ENCODE assay signal across 1 cellular context in the genomic region with DNA sequence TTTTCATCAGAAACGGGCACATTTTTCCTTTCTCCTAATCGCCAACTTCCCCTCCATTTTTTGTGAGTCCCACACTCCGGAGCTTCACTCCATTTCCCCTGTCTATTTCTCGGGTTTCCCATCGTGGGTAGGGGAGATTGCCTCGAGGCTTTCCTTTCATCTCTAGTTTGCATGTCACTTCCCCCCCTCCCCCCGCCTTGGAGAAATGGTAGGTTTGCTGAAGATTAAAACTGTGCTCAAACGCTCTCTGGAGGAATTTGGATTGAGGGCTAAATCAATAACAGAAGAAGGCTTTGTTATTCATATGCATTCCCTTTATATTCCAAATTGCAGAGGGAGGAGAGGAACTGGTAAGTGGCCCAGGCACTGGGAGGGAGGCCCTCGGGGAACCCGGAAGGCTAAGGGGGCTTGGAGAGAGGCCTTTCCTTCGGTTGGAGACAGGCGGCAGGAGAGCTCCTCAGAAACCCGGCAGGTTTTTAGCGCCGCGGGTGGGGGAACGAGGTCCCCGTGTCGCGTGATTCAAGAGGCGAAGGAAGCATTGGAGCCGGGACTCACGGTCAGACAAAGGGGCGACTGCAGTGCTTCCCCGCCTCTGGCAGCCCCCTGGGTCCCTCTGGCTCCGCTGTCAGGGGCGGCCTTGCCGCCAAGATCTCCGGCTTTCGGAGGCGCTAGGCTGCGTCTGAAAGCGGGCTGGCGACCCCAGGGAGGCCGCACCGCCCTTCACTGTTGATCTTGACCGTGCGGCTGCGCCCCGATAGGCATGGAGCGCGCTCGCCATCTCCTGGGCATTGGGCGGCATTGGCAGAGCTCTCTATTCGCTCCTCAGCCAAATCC.
A peak's percentile ranks its signal among the peaks of the same experiment; 100 is the strongest.
TF ChIP-seq lines count a peak whose summit lies in the region.

No MANE protein-coding gene starts in this region.

TF ChIP-seq in HepG2, 621 proteins besides CTCF, POLR2A, EP300 and RAD21 (continued from another document and continues in another):
- TF ChIP-seq, protein P1, sequence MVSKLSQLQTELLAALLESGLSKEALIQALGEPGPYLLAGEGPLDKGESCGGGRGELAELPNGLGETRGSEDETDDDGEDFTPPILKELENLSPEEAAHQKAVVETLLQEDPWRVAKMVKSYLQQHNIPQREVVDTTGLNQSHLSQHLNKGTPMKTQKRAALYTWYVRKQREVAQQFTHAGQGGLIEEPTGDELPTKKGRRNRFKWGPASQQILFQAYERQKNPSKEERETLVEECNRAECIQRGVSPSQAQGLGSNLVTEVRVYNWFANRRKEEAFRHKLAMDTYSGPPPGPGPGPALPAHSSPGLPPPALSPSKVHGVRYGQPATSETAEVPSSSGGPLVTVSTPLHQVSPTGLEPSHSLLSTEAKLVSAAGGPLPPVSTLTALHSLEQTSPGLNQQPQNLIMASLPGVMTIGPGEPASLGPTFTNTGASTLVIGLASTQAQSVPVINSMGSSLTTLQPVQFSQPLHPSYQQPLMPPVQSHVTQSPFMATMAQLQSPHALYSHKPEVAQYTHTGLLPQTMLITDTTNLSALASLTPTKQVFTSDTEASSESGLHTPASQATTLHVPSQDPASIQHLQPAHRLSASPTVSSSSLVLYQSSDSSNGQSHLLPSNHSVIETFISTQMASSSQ (IDR thresholded peaks at IDR 0.05; ENCODE audit: low read depth) = no peak
- TF ChIP-seq, protein P1 (CRISPR knock-in tag; IDR thresholded peaks at IDR 0.05; ENCODE audit: borderline replicate concordance) = no peak
- TF ChIP-seq CEBPB (IDR thresholded peaks at IDR 0.05; ENCODE audit: borderline replicate concordance, low read depth, low read length) (no peak), ZNF678 (CRISPR knock-in tag; IDR thresholded peaks at IDR 0.05) (no peak), KLF15 (CRISPR knock-in tag; IDR thresholded peaks at IDR 0.05; ENCODE audit: borderline replicate concordance) (no peak), ZNF652 (CRISPR knock-in tag; IDR thresholded peaks at IDR 0.05; ENCODE audit: borderline replicate concordance, low read depth) (no peak), HDAC6 (IDR thresholded peaks at IDR 0.05; ENCODE audit: low read depth, low read length) (no peak), ZNF569 (CRISPR knock-in tag; IDR thresholded peaks at IDR 0.05; ENCODE audit: borderline replicate concordance) (no peak), ZSCAN12 (CRISPR knock-in tag; IDR thresholded peaks at IDR 0.05) (no peak), ZNF3 (CRISPR knock-in tag; IDR thresholded peaks at IDR 0.05) (no peak), HOXA5 (CRISPR knock-in tag; IDR thresholded peaks at IDR 0.05) (no peak), ZFP36L2 (CRISPR knock-in tag; IDR thresholded peaks at IDR 0.05) (no peak), SRF (IDR thresholded peaks at IDR 0.05; ENCODE audit: low read depth, low read length) (no peak), MIER2 (CRISPR knock-in tag; IDR thresholded peaks at IDR 0.05) (no peak), MAFG (CRISPR knock-in tag; IDR thresholded peaks at IDR 0.05) (no peak), NFE2L1 (CRISPR knock-in tag; IDR thresholded peaks at IDR 0.05; ENCODE audit: borderline replicate concordance) (no peak), MTF1 (CRISPR knock-in tag; IDR thresholded peaks at IDR 0.05) (no peak), ZNF564 (CRISPR knock-in tag; IDR thresholded peaks at IDR 0.05) (no peak), PTBP1 (IDR thresholded peaks at IDR 0.05; ENCODE audit: low read depth, low read length, poor library complexity, severe bottlenecking) (no peak), RFXAP (CRISPR knock-in tag; IDR thresholded peaks at IDR 0.05; ENCODE audit: borderline replicate concordance) (no peak), ZNF703 (CRISPR knock-in tag; IDR thresholded peaks at IDR 0.05; ENCODE audit: borderline replicate concordance) (no peak), HOXD1 (CRISPR knock-in tag; IDR thresholded peaks at IDR 0.05) (no peak), ZNF776 (CRISPR knock-in tag; IDR thresholded peaks at IDR 0.05) (peak; percentile 83; the same call in 1 of the 2 replicates), ZNF674 (CRISPR knock-in tag; IDR thresholded peaks at IDR 0.05; ENCODE audit: low read depth) (0 out of 2 replicates have a peak, but pooled peaks have one; percentile 75), ZNF205 (CRISPR knock-in tag; IDR thresholded peaks at IDR 0.05) (peak; percentile 52; the same call in 1 of the 2 replicates), ZEB1 (IDR thresholded peaks at IDR 0.05; ENCODE audit: insufficient replicate concordance, low read depth) (no peak)
- TF ChIP-seq, protein P2, sequence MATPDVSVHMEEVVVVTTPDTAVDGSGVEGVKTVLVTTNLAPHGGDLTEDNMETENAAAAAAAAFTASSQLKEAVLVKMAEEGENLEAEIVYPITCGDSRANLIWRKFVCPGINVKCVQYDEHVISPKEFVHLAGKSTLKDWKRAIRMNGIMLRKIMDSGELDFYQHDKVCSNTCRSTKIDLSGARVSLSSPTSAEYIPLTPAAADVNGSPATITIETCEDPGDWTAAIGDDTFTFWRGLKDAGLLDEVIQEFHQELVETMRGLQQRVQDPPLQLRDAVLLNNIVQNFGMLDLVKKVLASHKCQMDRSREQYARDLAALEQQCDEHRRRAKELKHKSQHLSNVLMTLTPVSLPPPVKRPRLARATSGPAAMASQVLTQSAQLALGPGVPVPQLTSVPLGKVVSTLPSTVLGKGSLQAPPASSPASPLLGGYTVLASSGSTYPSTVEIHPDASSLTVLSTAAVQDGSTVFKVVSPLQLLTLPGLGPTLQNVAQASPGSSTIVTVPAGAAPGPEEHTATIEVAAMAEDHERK (CRISPR knock-in tag; IDR thresholded peaks at IDR 0.05; ENCODE audit: low read depth) = no peak
- TF ChIP-seq, protein P3, sequence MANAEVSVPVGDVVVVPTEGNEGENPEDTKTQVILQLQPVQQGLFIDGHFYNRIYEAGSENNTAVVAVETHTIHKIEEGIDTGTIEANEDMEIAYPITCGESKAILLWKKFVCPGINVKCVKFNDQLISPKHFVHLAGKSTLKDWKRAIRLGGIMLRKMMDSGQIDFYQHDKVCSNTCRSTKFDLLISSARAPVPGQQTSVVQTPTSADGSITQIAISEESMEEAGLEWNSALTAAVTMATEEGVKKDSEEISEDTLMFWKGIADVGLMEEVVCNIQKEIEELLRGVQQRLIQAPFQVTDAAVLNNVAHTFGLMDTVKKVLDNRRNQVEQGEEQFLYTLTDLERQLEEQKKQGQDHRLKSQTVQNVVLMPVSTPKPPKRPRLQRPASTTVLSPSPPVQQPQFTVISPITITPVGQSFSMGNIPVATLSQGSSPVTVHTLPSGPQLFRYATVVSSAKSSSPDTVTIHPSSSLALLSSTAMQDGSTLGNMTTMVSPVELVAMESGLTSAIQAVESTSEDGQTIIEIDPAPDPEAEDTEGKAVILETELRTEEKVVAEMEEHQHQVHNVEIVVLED (CRISPR knock-in tag; IDR thresholded peaks at IDR 0.05; ENCODE audit: borderline replicate concordance) = no peak; the same call in 1 of the 2 replicates
- TF ChIP-seq, protein P4, sequence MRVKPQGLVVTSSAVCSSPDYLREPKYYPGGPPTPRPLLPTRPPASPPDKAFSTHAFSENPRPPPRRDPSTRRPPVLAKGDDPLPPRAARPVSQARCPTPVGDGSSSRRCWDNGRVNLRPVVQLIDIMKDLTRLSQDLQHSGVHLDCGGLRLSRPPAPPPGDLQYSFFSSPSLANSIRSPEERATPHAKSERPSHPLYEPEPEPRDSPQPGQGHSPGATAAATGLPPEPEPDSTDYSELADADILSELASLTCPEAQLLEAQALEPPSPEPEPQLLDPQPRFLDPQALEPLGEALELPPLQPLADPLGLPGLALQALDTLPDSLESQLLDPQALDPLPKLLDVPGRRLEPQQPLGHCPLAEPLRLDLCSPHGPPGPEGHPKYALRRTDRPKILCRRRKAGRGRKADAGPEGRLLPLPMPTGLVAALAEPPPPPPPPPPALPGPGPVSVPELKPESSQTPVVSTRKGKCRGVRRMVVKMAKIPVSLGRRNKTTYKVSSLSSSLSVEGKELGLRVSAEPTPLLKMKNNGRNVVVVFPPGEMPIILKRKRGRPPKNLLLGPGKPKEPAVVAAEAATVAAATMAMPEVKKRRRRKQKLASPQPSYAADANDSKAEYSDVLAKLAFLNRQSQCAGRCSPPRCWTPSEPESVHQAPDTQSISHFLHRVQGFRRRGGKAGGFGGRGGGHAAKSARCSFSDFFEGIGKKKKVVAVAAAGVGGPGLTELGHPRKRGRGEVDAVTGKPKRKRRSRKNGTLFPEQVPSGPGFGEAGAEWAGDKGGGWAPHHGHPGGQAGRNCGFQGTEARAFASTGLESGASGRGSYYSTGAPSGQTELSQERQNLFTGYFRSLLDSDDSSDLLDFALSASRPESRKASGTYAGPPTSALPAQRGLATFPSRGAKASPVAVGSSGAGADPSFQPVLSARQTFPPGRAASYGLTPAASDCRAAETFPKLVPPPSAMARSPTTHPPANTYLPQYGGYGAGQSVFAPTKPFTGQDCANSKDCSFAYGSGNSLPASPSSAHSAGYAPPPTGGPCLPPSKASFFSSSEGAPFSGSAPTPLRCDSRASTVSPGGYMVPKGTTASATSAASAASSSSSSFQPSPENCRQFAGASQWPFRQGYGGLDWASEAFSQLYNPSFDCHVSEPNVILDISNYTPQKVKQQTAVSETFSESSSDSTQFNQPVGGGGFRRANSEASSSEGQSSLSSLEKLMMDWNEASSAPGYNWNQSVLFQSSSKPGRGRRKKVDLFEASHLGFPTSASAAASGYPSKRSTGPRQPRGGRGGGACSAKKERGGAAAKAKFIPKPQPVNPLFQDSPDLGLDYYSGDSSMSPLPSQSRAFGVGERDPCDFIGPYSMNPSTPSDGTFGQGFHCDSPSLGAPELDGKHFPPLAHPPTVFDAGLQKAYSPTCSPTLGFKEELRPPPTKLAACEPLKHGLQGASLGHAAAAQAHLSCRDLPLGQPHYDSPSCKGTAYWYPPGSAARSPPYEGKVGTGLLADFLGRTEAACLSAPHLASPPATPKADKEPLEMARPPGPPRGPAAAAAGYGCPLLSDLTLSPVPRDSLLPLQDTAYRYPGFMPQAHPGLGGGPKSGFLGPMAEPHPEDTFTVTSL (CRISPR knock-in tag; IDR thresholded peaks at IDR 0.05; ENCODE audit: borderline replicate concordance) = no peak
- TF ChIP-seq, protein P5, sequence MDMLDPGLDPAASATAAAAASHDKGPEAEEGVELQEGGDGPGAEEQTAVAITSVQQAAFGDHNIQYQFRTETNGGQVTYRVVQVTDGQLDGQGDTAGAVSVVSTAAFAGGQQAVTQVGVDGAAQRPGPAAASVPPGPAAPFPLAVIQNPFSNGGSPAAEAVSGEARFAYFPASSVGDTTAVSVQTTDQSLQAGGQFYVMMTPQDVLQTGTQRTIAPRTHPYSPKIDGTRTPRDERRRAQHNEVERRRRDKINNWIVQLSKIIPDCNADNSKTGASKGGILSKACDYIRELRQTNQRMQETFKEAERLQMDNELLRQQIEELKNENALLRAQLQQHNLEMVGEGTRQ (IDR thresholded peaks at IDR 0.05; ENCODE audit: low read depth, low read length) = no peak
- TF ChIP-seq, protein P5 (CRISPR knock-in tag; IDR thresholded peaks at IDR 0.05; ENCODE audit: borderline replicate concordance) = 0 out of 2 replicates have a peak, but pooled peaks have one; percentile 23
- TF ChIP-seq, protein P6, sequence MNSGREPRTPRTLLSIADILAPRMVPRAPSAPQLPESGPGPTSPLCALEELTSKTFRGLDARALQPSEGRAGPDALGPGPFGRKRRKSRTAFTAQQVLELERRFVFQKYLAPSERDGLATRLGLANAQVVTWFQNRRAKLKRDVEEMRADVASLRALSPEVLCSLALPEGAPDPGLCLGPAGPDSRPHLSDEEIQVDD (CRISPR knock-in tag; IDR thresholded peaks at IDR 0.05; ENCODE audit: borderline replicate concordance) = no peak
- TF ChIP-seq, protein P7, sequence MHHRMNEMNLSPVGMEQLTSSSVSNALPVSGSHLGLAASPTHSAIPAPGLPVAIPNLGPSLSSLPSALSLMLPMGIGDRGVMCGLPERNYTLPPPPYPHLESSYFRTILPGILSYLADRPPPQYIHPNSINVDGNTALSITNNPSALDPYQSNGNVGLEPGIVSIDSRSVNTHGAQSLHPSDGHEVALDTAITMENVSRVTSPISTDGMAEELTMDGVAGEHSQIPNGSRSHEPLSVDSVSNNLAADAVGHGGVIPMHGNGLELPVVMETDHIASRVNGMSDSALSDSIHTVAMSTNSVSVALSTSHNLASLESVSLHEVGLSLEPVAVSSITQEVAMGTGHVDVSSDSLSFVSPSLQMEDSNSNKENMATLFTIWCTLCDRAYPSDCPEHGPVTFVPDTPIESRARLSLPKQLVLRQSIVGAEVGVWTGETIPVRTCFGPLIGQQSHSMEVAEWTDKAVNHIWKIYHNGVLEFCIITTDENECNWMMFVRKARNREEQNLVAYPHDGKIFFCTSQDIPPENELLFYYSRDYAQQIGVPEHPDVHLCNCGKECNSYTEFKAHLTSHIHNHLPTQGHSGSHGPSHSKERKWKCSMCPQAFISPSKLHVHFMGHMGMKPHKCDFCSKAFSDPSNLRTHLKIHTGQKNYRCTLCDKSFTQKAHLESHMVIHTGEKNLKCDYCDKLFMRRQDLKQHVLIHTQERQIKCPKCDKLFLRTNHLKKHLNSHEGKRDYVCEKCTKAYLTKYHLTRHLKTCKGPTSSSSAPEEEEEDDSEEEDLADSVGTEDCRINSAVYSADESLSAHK (CRISPR knock-in tag; IDR thresholded peaks at IDR 0.05; ENCODE audit: borderline replicate concordance) = no peak
- TF ChIP-seq, protein P8, sequence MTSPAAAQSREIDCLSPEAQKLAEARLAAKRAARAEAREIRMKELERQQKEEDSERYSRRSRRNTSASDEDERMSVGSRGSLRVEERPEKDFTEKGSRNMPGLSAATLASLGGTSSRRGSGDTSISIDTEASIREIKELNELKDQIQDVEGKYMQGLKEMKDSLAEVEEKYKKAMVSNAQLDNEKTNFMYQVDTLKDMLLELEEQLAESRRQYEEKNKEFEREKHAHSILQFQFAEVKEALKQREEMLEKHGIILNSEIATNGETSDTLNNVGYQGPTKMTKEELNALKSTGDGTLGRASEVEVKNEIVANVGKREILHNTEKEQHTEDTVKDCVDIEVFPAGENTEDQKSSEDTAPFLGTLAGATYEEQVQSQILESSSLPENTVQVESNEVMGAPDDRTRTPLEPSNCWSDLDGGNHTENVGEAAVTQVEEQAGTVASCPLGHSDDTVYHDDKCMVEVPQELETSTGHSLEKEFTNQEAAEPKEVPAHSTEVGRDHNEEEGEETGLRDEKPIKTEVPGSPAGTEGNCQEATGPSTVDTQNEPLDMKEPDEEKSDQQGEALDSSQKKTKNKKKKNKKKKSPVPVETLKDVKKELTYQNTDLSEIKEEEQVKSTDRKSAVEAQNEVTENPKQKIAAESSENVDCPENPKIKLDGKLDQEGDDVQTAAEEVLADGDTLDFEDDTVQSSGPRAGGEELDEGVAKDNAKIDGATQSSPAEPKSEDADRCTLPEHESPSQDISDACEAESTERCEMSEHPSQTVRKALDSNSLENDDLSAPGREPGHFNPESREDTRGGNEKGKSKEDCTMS (CRISPR knock-in tag; conservative IDR thresholded peaks at IDR 0.05) = no peak
